Comparison of ENCODE assay signal across 19 cellular contexts in the genomic region with DNA sequence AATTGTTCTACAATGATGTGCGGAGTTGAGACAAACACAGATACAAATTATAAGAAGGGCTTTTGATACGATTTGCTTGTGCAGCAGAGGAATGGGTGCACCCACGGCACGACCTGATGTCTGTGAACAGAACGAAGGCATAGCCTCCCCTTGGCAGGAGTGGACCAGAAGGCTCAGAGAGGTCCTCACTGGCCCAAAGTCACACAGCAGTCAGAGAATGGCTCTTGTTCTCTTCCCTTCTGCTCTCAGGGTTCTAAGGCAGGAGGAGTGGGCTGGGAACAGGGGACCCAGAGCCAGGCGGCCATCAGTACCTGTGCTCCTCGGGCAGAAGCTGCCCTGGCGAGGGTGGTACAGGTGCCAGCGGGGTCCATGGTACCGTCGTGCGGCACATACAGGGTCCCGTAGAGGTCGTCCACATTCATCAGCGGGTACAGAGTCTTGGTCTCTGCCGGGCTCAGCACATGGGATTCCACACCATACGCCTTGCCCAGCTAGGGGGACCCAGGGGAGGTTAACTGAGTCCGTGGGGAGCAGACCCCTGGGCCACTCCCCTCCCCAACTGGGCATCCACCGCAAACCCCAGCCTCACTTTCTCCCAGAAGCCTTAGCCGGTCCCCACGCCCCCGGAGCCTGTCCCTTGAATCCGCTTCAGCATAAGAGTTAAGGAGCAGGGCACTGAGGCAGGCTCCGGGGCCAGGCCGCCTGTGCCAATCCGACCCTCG. TPM values are rescaled to one million over a fixed set of nuclear protein-coding genes. Genes with fewer than 3 reads are reported as not detected.
DNase-seq lines count a peak whose midpoint lies in the region; FAIRE-seq and TF ChIP-seq lines count a peak whose summit lies in the region.
"Had no signal": no experiment of that assay in that cellular context is flagged by ENCODE, and none has a peak within 500 bp of the region (broad histone marks: within the 10 kb centered on the region; RNA-seq: fewer than 3 reads in every experiment).

No MANE protein-coding gene starts in this region.

- H3K9me3 ChIP-seq in H1 (ENCODE audit: insufficient read depth in 2 of 2, low read depth in 1 of 2, low read length in 1 of 2) (no peaks in the 10 kb centered on the region), neural progenitor cell (ENCODE audit: low read depth) (no peaks in the 10 kb centered on the region)
- H3K9me3 ChIP-seq: BE2C, SJSA1, tibial artery had no signal

- no peak overlapping the region for H3K4ac ChIP-seq in H1 (replicated peaks; ENCODE audit: insufficient read length, low read depth, low read length)

- peak overlapping the region; percentile 42; the same call in 1 of the 2 replicates for H4K8ac ChIP-seq in H1 (ENCODE audit: extremely low read depth, insufficient read depth, low read length)

- H3K4me2 ChIP-seq in H1 (ENCODE audit: insufficient read depth in 1 of 2, low read depth in 2 of 2, low read length in 2 of 2) (no peak overlapping the region), neural progenitor cell (no peak overlapping the region)

- H2AK5ac ChIP-seq in H1 (ENCODE audit: low read depth, low read length): no peak overlapping the region

- no peaks in the 10 kb centered on the region for H3K9me3 Mint-ChIP-seq in activated naive CD4-positive, alpha-beta T cell treated with anti-CD3 and anti-CD28 coated beads, Interleukin-2, amount 10 ng/mL, durations not matched to agents 7 days and 5 days
- H3K9me3 Mint-ChIP-seq in neural progenitor cell (no peaks in the 10 kb centered on the region), type B pancreatic cell (no peaks in the 10 kb centered on the region), nephron progenitor cell (no peaks in the 10 kb centered on the region)
- H3K9me3 Mint-ChIP-seq: activated B cell treated with CpG ODN at 0.5 μM for 24 hours; neural crest cell; stimulated activated naive CD8-positive, alpha-beta T cell treated with anti-CD3 and anti-CD28 coated beads, Interleukin-15, Interleukin-2, amounts not matched to agents 100 ng/mL and 50 ng/mL, for 24 hours; T-cell had no signal

- H3K27me3 Mint-ChIP-seq in activated naive CD4-positive, alpha-beta T cell treated with anti-CD3 and anti-CD28 coated beads, Interleukin-2, amount 10 ng/mL, durations not matched to agents 7 days and 5 days: peaks cover 6% of the 10 kb centered on the region
- H3K27me3 Mint-ChIP-seq in neural progenitor cell (ENCODE audit: insufficient read depth, low read depth) (peaks cover 8% of the 10 kb centered on the region), type B pancreatic cell (peaks cover 5% of the 10 kb centered on the region), nephron progenitor cell (ENCODE audit: low read depth, poor library complexity) (peaks cover 17% of the 10 kb centered on the region)

- H3K23ac ChIP-seq in H1 (ENCODE audit: insufficient read length): no peak overlapping the region

- peaks cover 8% of the 10 kb centered on the region for H3K4me1 Mint-ChIP-seq in activated naive CD4-positive, alpha-beta T cell treated with anti-CD3 and anti-CD28 coated beads, Interleukin-2, amount 10 ng/mL, durations not matched to agents 7 days and 5 days
- peaks cover 10% of the 10 kb centered on the region for H3K4me1 Mint-ChIP-seq in neural progenitor cell
- peaks cover 9% of the 10 kb centered on the region for H3K4me1 Mint-ChIP-seq in type B pancreatic cell (ENCODE audit: unreplicated experiment)
- peaks cover 16% of the 10 kb centered on the region for H3K4me1 Mint-ChIP-seq in nephron progenitor cell

- TF ChIP-seq RAD21 in H1 (IDR thresholded peaks at IDR 0.05 in 1 of 2, conservative IDR thresholded peaks at IDR 0.05 in 1 of 2; ENCODE audit: low read depth in 2 of 2, low read length in 2 of 2): no peak

- H4K5ac ChIP-seq in H1 (ENCODE audit: insufficient read length, low read depth, low read length): no peak overlapping the region

- H2AFZ ChIP-seq in H1 (ENCODE audit: low read length): no peak overlapping the region
- H2AFZ ChIP-seq in neural progenitor cell (replicated peaks): no peak overlapping the region

- no peak overlapping the region for H3K56ac ChIP-seq in H1 (replicated peaks; ENCODE audit: insufficient read length, low read depth, low read length)

- peak; percentile 7 for DNase-seq in activated naive CD4-positive, alpha-beta T cell treated with anti-CD3 and anti-CD28 coated beads, Interleukin-2, amount 10 ng/mL, durations not matched to agents 7 days and 5 days
- DNase-seq in activated naive CD4-positive, alpha-beta T cell treated with anti-CD3 and anti-CD28 coated beads, Interleukin-2, amount 50 U/mL, for 16 hours: no peak
- no peak for DNase-seq in H1 (ENCODE audit: low read depth in 1 of 2, low spot score in 2 of 2)
- DNase-seq in neural progenitor cell (ENCODE audit: low spot score): peak; percentile 1
- DNase-seq in type B pancreatic cell (ENCODE audit: extremely low spot score, unreplicated experiment): peak; percentile 66
- DNase-seq in nephron progenitor cell: no peak
- DNase-seq in GOT3 (lab: John Stamatoyannopoulos, UW): no peak
- DNase-seq in NCI-H2081 (lab: John Stamatoyannopoulos, UW): no peak
- DNase-seq: activated B cell treated with CpG ODN at 0.5 μM for 24 hours; activated CD4-positive, alpha-beta T cell treated with anti-CD3 and anti-CD28 coated beads, Interleukin-2, amount 50 U/mL, for 1 hour; activated gamma-delta T cell; NCI-H2227 treated with DMSO at 0.1 percent for 48 hours; tibial artery had no signal

- H3K36me3 ChIP-seq in H1 (ENCODE audit: control insufficient read depth in 2 of 4, insufficient read depth in 4 of 4, low read length in 3 of 4) (no peaks in the 10 kb centered on the region), neural progenitor cell (no peaks in the 10 kb centered on the region)
- H3K36me3 ChIP-seq: BE2C, SJSA1, tibial artery had no signal

- no peak overlapping the region for H4K91ac ChIP-seq in H1 (replicated peaks; ENCODE audit: insufficient read length, low read length)

- no peak overlapping the region for H3K4me3 Mint-ChIP-seq in activated naive CD4-positive, alpha-beta T cell treated with anti-CD3 and anti-CD28 coated beads, Interleukin-2, amount 10 ng/mL, durations not matched to agents 7 days and 5 days
- no peak overlapping the region for H3K4me3 Mint-ChIP-seq in neural progenitor cell
- no peak overlapping the region for H3K4me3 Mint-ChIP-seq in type B pancreatic cell
- H3K4me3 Mint-ChIP-seq in nephron progenitor cell: no peak overlapping the region
- H3K4me3 Mint-ChIP-seq: activated B cell treated with CpG ODN at 0.5 μM for 24 hours; neural crest cell; stimulated activated naive CD8-positive, alpha-beta T cell treated with anti-CD3 and anti-CD28 coated beads, Interleukin-15, Interleukin-2, amounts not matched to agents 100 ng/mL and 50 ng/mL, for 24 hours; T-cell had no signal

- H3K14ac ChIP-seq in H1 (ENCODE audit: insufficient read length): no peak overlapping the region

- H3K27ac Mint-ChIP-seq in activated naive CD4-positive, alpha-beta T cell treated with anti-CD3 and anti-CD28 coated beads, Interleukin-2, amount 10 ng/mL, durations not matched to agents 7 days and 5 days: no peak overlapping the region
- no peak overlapping the region for H3K27ac Mint-ChIP-seq in neural progenitor cell
- H3K27ac Mint-ChIP-seq in type B pancreatic cell: no peak overlapping the region
- H3K27ac Mint-ChIP-seq in nephron progenitor cell: no peak overlapping the region
- H3K27ac Mint-ChIP-seq: activated B cell treated with CpG ODN at 0.5 μM for 24 hours; stimulated activated naive CD8-positive, alpha-beta T cell treated with anti-CD3 and anti-CD28 coated beads, Interleukin-15, Interleukin-2, amounts not matched to agents 100 ng/mL and 50 ng/mL, for 24 hours; T-cell had no signal

- no peak overlapping the region for H2BK5ac ChIP-seq in H1 (ENCODE audit: low read depth, low read length)

- FAIRE-seq in H1 (lab: Jason Lieb, UNC): no peak
- FAIRE-seq: keratinocyte had no signal

- no peak for TF ChIP-seq CTCF in H1 (IDR thresholded peaks at IDR 0.05; ENCODE audit: control extremely low read depth in 1 of 3, insufficient read depth in 1 of 3, low read depth in 1 of 3, low read length in 3 of 3)
- no peak for TF ChIP-seq CTCF in neural progenitor cell (IDR thresholded peaks at IDR 0.05)
- TF ChIP-seq CTCF in type B pancreatic cell (conservative IDR thresholded peaks at IDR 0.05): no peak
- no peak for TF ChIP-seq CTCF in nephron progenitor cell (IDR thresholded peaks at IDR 0.05)

- H3K4me1 ChIP-seq in H1 (replicated peaks in 1 of 4; ENCODE audit: control insufficient read depth in 3 of 4, insufficient read depth in 4 of 4, low read length in 3 of 4) (peaks cover 0 to 12% (median 9%) of the 10 kb centered on the region in 4 experiments; a peak in 4 of 7 replicates), neural progenitor cell (peaks cover 6% of the 10 kb centered on the region)
- H3K4me1 ChIP-seq: SJSA1, tibial artery had no signal

- no peak overlapping the region for H2BK12ac ChIP-seq in H1 (ENCODE audit: low read depth, low read length)

- H3K18ac ChIP-seq in H1 (ENCODE audit: extremely low read depth, low read length): no peak overlapping the region

- no peak overlapping the region for H3K27ac ChIP-seq in H1 (ENCODE audit: low read depth, low read length)
- H3K27ac ChIP-seq in neural progenitor cell: no peak overlapping the region
- H3K27ac ChIP-seq: SJSA1, tibial artery had no signal

- POLR2A ChIA-PET in H1 (lab: Charles Lee; ENCODE audit: partially characterized antibody): no interaction called here

- WGBS in H1 (ENCODE audit: extremely low coverage in 1 of 2, insufficient coverage in 1 of 2, insufficient read length in 1 of 2, insufficient replicate concordance in 2 of 2, low coverage in 1 of 2, low lambda C conversion rate in 2 of 2, missing lambda C conversion rate in 1 of 2), 2 experiments: 94% methylated on average over 24 of the region's 27 CpGs; no CpG with 5 or more reads in 1 of the 2 experiments

- H3K27me3 ChIP-seq in H1 (replicated peaks in 1 of 4; ENCODE audit: control insufficient read depth in 3 of 4, extremely low read depth in 1 of 4, insufficient read depth in 3 of 4, low read length in 3 of 4): no peaks in the 10 kb centered on the region
- H3K27me3 ChIP-seq in neural progenitor cell: no peaks in the 10 kb centered on the region
- H3K27me3 ChIP-seq: BE2C had no signal

- H2BK15ac ChIP-seq in H1 (ENCODE audit: low read length): no peak overlapping the region

- H3K4me3 ChIP-seq in H1 (ENCODE audit: extremely low read depth in 1 of 4, insufficient read depth in 2 of 4, low read depth in 3 of 4, low read length in 4 of 4): no peak overlapping the region
- H3K4me3 ChIP-seq in neural progenitor cell: no peak overlapping the region
- H3K4me3 ChIP-seq: SJSA1, tibial artery had no signal

- H3K79me2 ChIP-seq in H1 (ENCODE audit: control insufficient read depth in 1 of 2, insufficient read depth in 2 of 2, low read length in 2 of 2) (no peaks in the 10 kb centered on the region), neural progenitor cell (ENCODE audit: low read depth) (no peaks in the 10 kb centered on the region)

- H3K79me1 ChIP-seq in H1 (ENCODE audit: low read depth, low read length): no peaks in the 10 kb centered on the region

- CTCF ChIA-PET in activated naive CD4-positive, alpha-beta T cell treated with anti-CD3 and anti-CD28 coated beads, Interleukin-2, amount 10 ng/mL, durations not matched to agents 7 days and 5 days (lab: Charles Lee): interaction anchor here (0.7 kb wide), 1 partner anchor 12 kb away, joined by 3 read pairs; no protein-coding TSS in a partner anchor
- CTCF ChIA-PET in H1 (lab: Charles Lee; ENCODE audit: partially characterized antibody): interaction anchor here (1.4 to 2.5 kb wide), 3 partner anchors 12 to 38 kb away, joined by 3 to 10 read pairs (median 9); no protein-coding TSS in a partner anchor

- H3K9ac ChIP-seq in H1 (replicated peaks in 1 of 4; ENCODE audit: extremely low read depth in 1 of 4, low read depth in 3 of 4, low read length in 3 of 4) (no peak overlapping the region), neural progenitor cell (no peak overlapping the region)

- TF ChIP-seq POLR2A in H1 (IDR thresholded peaks at IDR 0.05; ENCODE audit: control extremely low read depth in 1 of 2, low read depth in 2 of 2, low read length in 2 of 2): no peak

- no peak for TF ChIP-seq EP300 in H1 (IDR thresholded peaks at IDR 0.05; ENCODE audit: borderline replicate concordance in 1 of 2, low read depth in 2 of 2, low read length in 2 of 2)

- H3K23me2 ChIP-seq in H1 (ENCODE audit: low read depth, low read length): peaks cover 4% of the 10 kb centered on the region; the same call in 1 of the 2 replicates

- no peak overlapping the region for H2BK20ac ChIP-seq in H1 (ENCODE audit: low read length)

- H4K20me1 ChIP-seq in H1 (replicated peaks in 1 of 2; ENCODE audit: control insufficient read depth in 1 of 2, insufficient read depth in 2 of 2, low read length in 2 of 2) (peaks cover 0 to 5% of the 10 kb centered on the region in 2 experiments), neural progenitor cell (ENCODE audit: low read depth) (no peaks in the 10 kb centered on the region)

- H3F3A ChIP-seq in neural progenitor cell (ENCODE audit: low read depth): no peaks in the 10 kb centered on the region

- no peak overlapping the region for H2BK120ac ChIP-seq in H1 (replicated peaks; ENCODE audit: low read depth, low read length)

- H3K36me3 Mint-ChIP-seq in activated naive CD4-positive, alpha-beta T cell treated with anti-CD3 and anti-CD28 coated beads, Interleukin-2, amount 10 ng/mL, durations not matched to agents 7 days and 5 days: no peaks in the 10 kb centered on the region
- H3K36me3 Mint-ChIP-seq in neural progenitor cell (no peaks in the 10 kb centered on the region), type B pancreatic cell (no peaks in the 10 kb centered on the region), nephron progenitor cell (ENCODE audit: low read depth) (no peaks in the 10 kb centered on the region)
- H3K36me3 Mint-ChIP-seq: T-cell had no signal

RNA-seq across cellular contexts. Expression of gene SARDH, which starts 7.0 kb away (rescaled TPM):
- 7.3 and 7.4 TPM in 2 replicates for total RNA-seq in H1 (2021; fragmentation: NEBNext Ultra II Directional; extraction: Animal tissue kit (Norgen Biotek cat#: 25700))
- polyA plus RNA-seq in H1 (2011; rRNA removed): 6.4 and 13.1 TPM in 2 replicates
- polyA plus RNA-seq in H1 (2011; cell fraction: cytosol; rRNA removed): 5.6 TPM
- 17.1 TPM for polyA plus RNA-seq in H1 (2011; cell fraction: nucleus; rRNA removed)
- polyA plus RNA-seq in H1 (2012, experiment 1 of 2): 5.6 to 9.3 TPM (median 7.0 TPM) in 4 replicates
- 5.9 TPM for polyA plus RNA-seq in H1 (2012, experiment 2 of 2)
- 5.1 TPM for polyA plus RNA-seq in H1 (2013, experiment 1 of 2)
- 4.7 TPM for polyA plus RNA-seq in H1 (2013, experiment 2 of 2)
- 4.9 and 5.6 TPM in 2 replicates for polyA minus RNA-seq in H1 (2011; rRNA and poly(A)+ RNA removed)
- polyA minus RNA-seq in H1 (2011; cell fraction: cytosol; rRNA and poly(A)+ RNA removed): 5.4 TPM
- 9.3 TPM for polyA minus RNA-seq in H1 (2011; cell fraction: nucleus; rRNA and poly(A)+ RNA removed)
- total RNA-seq in neural progenitor cell (ENCODE audit: low replicate concordance) (3.9 and 9.2 TPM in 2 replicates), type B pancreatic cell (ENCODE audit: low replicate concordance) (0.76 and 6.8 TPM in 2 replicates)
- total RNA-seq: activated B cell treated with CpG ODN at 0.5 μM for 24 hours had no signal

Comparison
In these comparisons a context has a peak if more than half of its experiments do, and no peak if none do; other contexts are left out.
1. DNase-seq: peak in activated naive CD4-positive, alpha-beta T cell treated with anti-CD3 and anti-CD28 coated beads, Interleukin-2, amount 10 ng/mL, durations not matched to agents 7 days and 5 days (single experiment), neural progenitor cell (single experiment) and type B pancreatic cell (single experiment); none in activated naive CD4-positive, alpha-beta T cell treated with anti-CD3 and anti-CD28 coated beads, Interleukin-2, amount 50 U/mL, for 16 hours (single experiment), H1 (0 of 2), nephron progenitor cell (single experiment), GOT3 (single experiment) and NCI-H2081 (0 of 2).